Comparison of ENCODE assay signal across 30 cellular contexts in the genomic region with DNA sequence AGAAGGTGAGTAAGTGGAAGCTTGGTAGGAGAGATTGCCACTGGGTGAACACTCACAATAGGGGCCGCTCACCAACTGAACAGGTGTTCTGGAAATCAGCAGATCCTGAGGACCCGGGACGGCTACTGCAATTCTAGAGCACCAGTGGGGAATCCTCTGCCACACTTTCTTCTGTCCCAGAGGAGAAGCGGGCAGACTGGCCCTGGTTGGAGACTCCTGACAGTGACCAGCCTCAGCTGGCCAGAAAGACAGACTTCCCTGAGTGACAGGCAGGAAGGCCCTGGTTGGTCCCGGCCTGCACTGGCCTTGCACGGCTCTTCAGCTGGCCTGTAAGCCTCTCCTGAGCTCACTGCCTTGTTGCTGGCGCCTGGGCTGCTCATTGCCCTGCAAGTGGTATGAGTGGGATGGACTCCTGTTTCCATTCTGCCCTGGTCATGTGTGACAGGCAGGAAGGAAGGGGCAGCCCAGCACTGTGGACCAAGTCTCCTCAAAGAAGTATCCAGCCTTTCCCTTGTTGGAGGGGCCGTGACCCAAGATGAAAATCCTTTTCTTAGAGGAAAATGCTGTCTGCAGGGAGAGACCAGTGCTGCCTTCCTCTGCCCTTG. TPM values are rescaled to one million over a fixed set of nuclear protein-coding genes. Genes with fewer than 3 reads are reported as not detected.
DNase-seq lines count a peak whose midpoint lies in the region; ATAC-seq, FAIRE-seq and TF ChIP-seq lines count a peak whose summit lies in the region.
"Had no signal": no experiment of that assay in that cellular context is flagged by ENCODE, and none has a peak within 500 bp of the region (broad histone marks: within the 10 kb centered on the region; RNA-seq: fewer than 3 reads in every experiment).

No MANE protein-coding gene starts in this region.

- no peak overlapping the region for H2BK15ac ChIP-seq in H1 (ENCODE audit: low read length)

- H3K27me3 Mint-ChIP-seq in CD8-positive, alpha-beta T cell (ENCODE audit: low read depth): no peaks in the 10 kb centered on the region
- H3K27me3 Mint-ChIP-seq in osteocyte (ENCODE audit: unreplicated experiment) (no peaks in the 10 kb centered on the region), GM23338 (ENCODE audit: insufficient read depth, low read depth, poor library complexity) (peaks cover 5% of the 10 kb centered on the region)
- H3K27me3 Mint-ChIP-seq: dendritic cell treated with granulocyte-macrophage colony-stimulating factor and Interleukin-4, amounts not matched to agents 40 ng/mL and 50 ng/mL, for 4 days had no signal

- CTCF ChIA-PET in CD8-positive, alpha-beta T cell (lab: Charles Lee): interaction anchor here (0.7 to 1.7 kb wide), 3 partner anchors 32 to 159 kb away, joined by 3 to 4 read pairs (median 4); no protein-coding TSS in a partner anchor
- CTCF ChIA-PET in H1 (lab: Charles Lee; ENCODE audit: partially characterized antibody): interaction anchor here (0.8 to 1.8 kb wide), 7 partner anchors 8 to 159 kb away, joined by 3 to 5 read pairs (median 3); no protein-coding TSS in a partner anchor

- H3K9me3 Mint-ChIP-seq in CD8-positive, alpha-beta T cell: no peaks in the 10 kb centered on the region
- H3K9me3 Mint-ChIP-seq in osteocyte (ENCODE audit: unreplicated experiment): no peaks in the 10 kb centered on the region
- no peaks in the 10 kb centered on the region for H3K9me3 Mint-ChIP-seq in GM23338
- H3K9me3 Mint-ChIP-seq: dendritic cell treated with granulocyte-macrophage colony-stimulating factor and Interleukin-4, amounts not matched to agents 40 ng/mL and 50 ng/mL, for 4 days; HFFc6; nephron; stimulated activated effector memory CD8-positive, alpha-beta T cell treated with anti-CD3 and anti-CD28 coated beads, Interleukin-12 subunit alpha, Interleukin-12 subunit beta, amount 100 ng/mL, for 72 hours had no signal

- H3K14ac ChIP-seq in H1 (ENCODE audit: insufficient read length): no peak overlapping the region

- H3K4me2 ChIP-seq in BLaER1: peak overlapping the region; percentile 65
- H3K4me2 ChIP-seq in H1 (ENCODE audit: insufficient read depth in 1 of 2, low read depth in 2 of 2, low read length in 2 of 2): no peak overlapping the region
- no peak overlapping the region for H3K4me2 ChIP-seq in GM23338
- H3K4me2 ChIP-seq: hepatocyte had no signal

- H3K4me3 ChIP-seq in BLaER1 (no peak overlapping the region), H1 (ENCODE audit: extremely low read depth in 1 of 4, insufficient read depth in 2 of 4, low read depth in 3 of 4, low read length in 4 of 4) (no peak overlapping the region), GM23338 (no peak overlapping the region), tibial artery (no peak overlapping the region)
- H3K4me3 ChIP-seq in CD8-positive, alpha-beta T cell (ENCODE audit: low read depth, low read length): no peak overlapping the region
- H3K4me3 ChIP-seq: gastrocnemius medialis, hepatocyte, pancreas, right atrium auricular region, uterus had no signal

- no peak overlapping the region for H2BK120ac ChIP-seq in H1 (replicated peaks; ENCODE audit: low read depth, low read length)

- H3K36me3 Mint-ChIP-seq in CD8-positive, alpha-beta T cell: peaks cover 33% of the 10 kb centered on the region
- H3K36me3 Mint-ChIP-seq in osteocyte (ENCODE audit: unreplicated experiment): peaks cover 11% of the 10 kb centered on the region
- H3K36me3 Mint-ChIP-seq in GM23338 (ENCODE audit: low read depth): no peaks in the 10 kb centered on the region
- H3K36me3 Mint-ChIP-seq: stimulated activated effector memory CD8-positive, alpha-beta T cell treated with anti-CD3 and anti-CD28 coated beads, Interleukin-12 subunit alpha, Interleukin-12 subunit beta, amount 100 ng/mL, for 72 hours had no signal

- TF ChIP-seq RAD21 in H1 (IDR thresholded peaks at IDR 0.05 in 1 of 2, conservative IDR thresholded peaks at IDR 0.05 in 1 of 2; ENCODE audit: low read depth in 2 of 2, low read length in 2 of 2): no peak

- H4K20me1 ChIP-seq in BLaER1: peaks cover 4% of the 10 kb centered on the region; the same call in 1 of the 2 replicates
- H4K20me1 ChIP-seq in H1 (replicated peaks in 1 of 2; ENCODE audit: control insufficient read depth in 1 of 2, insufficient read depth in 2 of 2, low read length in 2 of 2): peaks cover 0 to 2% of the 10 kb centered on the region in 2 experiments
- no peaks in the 10 kb centered on the region; the same call in 1 of the 2 replicates for H4K20me1 ChIP-seq in GM23338 (replicated peaks; ENCODE audit: insufficient read depth)

- peaks cover 18% of the 10 kb centered on the region for H3K27me3 ChIP-seq in BLaER1
- no peaks in the 10 kb centered on the region for H3K27me3 ChIP-seq in CD8-positive, alpha-beta T cell (ENCODE audit: insufficient read depth, low read length)
- no peaks in the 10 kb centered on the region for H3K27me3 ChIP-seq in H1 (replicated peaks in 1 of 4; ENCODE audit: control insufficient read depth in 3 of 4, extremely low read depth in 1 of 4, insufficient read depth in 3 of 4, low read length in 3 of 4)
- no peaks in the 10 kb centered on the region for H3K27me3 ChIP-seq in GM23338 (ENCODE audit: insufficient read depth)
- no peaks in the 10 kb centered on the region for H3K27me3 ChIP-seq in tibial artery
- H3K27me3 ChIP-seq: gastrocnemius medialis, hepatocyte, pancreas, right atrium auricular region, uterus had no signal

- H3K79me2 ChIP-seq in H1 (ENCODE audit: control insufficient read depth in 1 of 2, insufficient read depth in 2 of 2, low read length in 2 of 2) (no peaks in the 10 kb centered on the region), GM23338 (replicated peaks; ENCODE audit: insufficient read depth) (no peaks in the 10 kb centered on the region)
- H3K79me2 ChIP-seq: hepatocyte had no signal

- peak in 1 of 7 experiments; percentile 44 for DNase-seq in CD8-positive, alpha-beta T cell
- DNase-seq in H1 (ENCODE audit: low read depth in 1 of 2, low spot score in 2 of 2): peak in 1 of 2 experiments; percentile 43
- DNase-seq in osteocyte (ENCODE audit: extremely low spot score, unreplicated experiment): peak; percentile 62
- DNase-seq in cerebellum (ENCODE audit: low spot score): no peak
- DNase-seq in GM23338 (ENCODE audit: low spot score): no peak
- DNase-seq in tibial artery: no peak
- no peak for DNase-seq in cerebellar nuclear complex (lab: John Stamatoyannopoulos, UW)
- DNase-seq: activated naive CD4-positive, alpha-beta T cell treated with anti-CD3 and anti-CD28 coated beads, Interleukin-2, amount 50 U/mL, for 16 hours; C1 segment of cervical spinal cord; Calu3; DND-41; gastrocnemius medialis; HFFc6; Kasumi-1; NCI-H1436 treated with DMSO at 0.1 percent for 48 hours; NCI-H2107; NCI-H446; pancreas; stimulated activated CD4-positive, alpha-beta T cell treated with anti-CD3 and anti-CD28 coated beads, Interleukin-4, amount 100 ng/mL, for 1 hour had no signal

- no peak overlapping the region for H3K56ac ChIP-seq in H1 (replicated peaks; ENCODE audit: insufficient read length, low read depth, low read length)

- H2BK20ac ChIP-seq in H1 (ENCODE audit: low read length): no peak overlapping the region

- H4K8ac ChIP-seq in H1 (ENCODE audit: extremely low read depth, insufficient read depth, low read length): peak overlapping the region; percentile 62; the same call in 1 of the 2 replicates

- H3K9me2 ChIP-seq in GM23338 (ENCODE audit: insufficient read depth): no peaks in the 10 kb centered on the region

- H3K27ac ChIP-seq in BLaER1 (no peak overlapping the region), H1 (ENCODE audit: low read depth, low read length) (no peak overlapping the region), GM23338 (ENCODE audit: low read depth) (no peak overlapping the region), tibial artery (no peak overlapping the region)
- H3K27ac ChIP-seq in CD8-positive, alpha-beta T cell (ENCODE audit: low read depth, low read length): no peak overlapping the region
- H3K27ac ChIP-seq: hepatocyte, HL-60, pancreas, right atrium auricular region, RWPE1 had no signal

- no peaks in the 10 kb centered on the region for H3K9me3 ChIP-seq in BLaER1
- no peaks in the 10 kb centered on the region for H3K9me3 ChIP-seq in CD8-positive, alpha-beta T cell (ENCODE audit: low read length)
- H3K9me3 ChIP-seq in H1 (ENCODE audit: insufficient read depth in 2 of 2, low read depth in 1 of 2, low read length in 1 of 2): no peaks in the 10 kb centered on the region
- H3K9me3 ChIP-seq in tibial artery: no peaks in the 10 kb centered on the region
- H3K9me3 ChIP-seq: gastrocnemius medialis, pancreas, right atrium auricular region, uterus had no signal

- TF ChIP-seq POLR2A in H1 (IDR thresholded peaks at IDR 0.05; ENCODE audit: control extremely low read depth in 1 of 2, low read depth in 2 of 2, low read length in 2 of 2): no peak

- peak overlapping the region; percentile 45 for H3K27ac Mint-ChIP-seq in CD8-positive, alpha-beta T cell
- H3K27ac Mint-ChIP-seq in osteocyte (ENCODE audit: unreplicated experiment) (no peak overlapping the region), GM23338 (no peak overlapping the region)
- H3K27ac Mint-ChIP-seq: dendritic cell treated with granulocyte-macrophage colony-stimulating factor and Interleukin-4, amounts not matched to agents 40 ng/mL and 50 ng/mL, for 4 days; HFFc6; stimulated activated effector memory CD8-positive, alpha-beta T cell treated with anti-CD3 and anti-CD28 coated beads, Interleukin-12 subunit alpha, Interleukin-12 subunit beta, amount 100 ng/mL, for 72 hours had no signal

- no peaks in the 10 kb centered on the region for H3F3A ChIP-seq in GM23338 (replicated peaks; ENCODE audit: low read depth)

- FAIRE-seq in H1 (lab: Jason Lieb, UNC): no peak
- FAIRE-seq: endometrium, GM18507, pancreas had no signal

- H3K4ac ChIP-seq in H1 (replicated peaks; ENCODE audit: insufficient read length, low read depth, low read length): no peak overlapping the region

- H3K4me1 Mint-ChIP-seq in CD8-positive, alpha-beta T cell (ENCODE audit: low read depth): peaks cover 63% of the 10 kb centered on the region
- peaks cover 5% of the 10 kb centered on the region for H3K4me1 Mint-ChIP-seq in osteocyte (ENCODE audit: unreplicated experiment)
- no peaks in the 10 kb centered on the region for H3K4me1 Mint-ChIP-seq in GM23338

- H3K4me3 Mint-ChIP-seq in CD8-positive, alpha-beta T cell: no peak overlapping the region
- H3K4me3 Mint-ChIP-seq in osteocyte (ENCODE audit: unreplicated experiment): no peak overlapping the region
- H3K4me3 Mint-ChIP-seq in GM23338: no peak overlapping the region
- H3K4me3 Mint-ChIP-seq: dendritic cell treated with granulocyte-macrophage colony-stimulating factor and Interleukin-4, amounts not matched to agents 40 ng/mL and 50 ng/mL, for 4 days; HFFc6; nephron; stimulated activated effector memory CD8-positive, alpha-beta T cell treated with anti-CD3 and anti-CD28 coated beads, Interleukin-12 subunit alpha, Interleukin-12 subunit beta, amount 100 ng/mL, for 72 hours had no signal

- no peak overlapping the region for H2AK5ac ChIP-seq in H1 (ENCODE audit: low read depth, low read length)

- WGBS in H1 (ENCODE audit: extremely low coverage in 1 of 2, insufficient coverage in 1 of 2, insufficient read length in 1 of 2, insufficient replicate concordance in 2 of 2, low coverage in 1 of 2, low lambda C conversion rate in 2 of 2, missing lambda C conversion rate in 1 of 2), 2 experiments: 87% methylated on average over 7 of the region's 8 CpGs; no CpG with 5 or more reads in 1 of the 2 experiments

- H4K91ac ChIP-seq in H1 (replicated peaks; ENCODE audit: insufficient read length, low read length): no peak overlapping the region

- H3K23me2 ChIP-seq in H1 (ENCODE audit: low read depth, low read length): no peaks in the 10 kb centered on the region

- intact Hi-C loops in CD8-positive, alpha-beta T cell (cut with DNase I, micrococcal nuclease): no loop called here
- intact Hi-C loops in tibial artery (cut with DNase I; ENCODE audit: low total_unique reads): no loop called here

- no peak for ATAC-seq in CD8-positive, alpha-beta T cell
- no peak for ATAC-seq in GM23338
- ATAC-seq: stimulated activated effector memory CD8-positive, alpha-beta T cell treated with anti-CD3 and anti-CD28 coated beads, Interleukin-12 subunit alpha, Interleukin-12 subunit beta, amount 100 ng/mL, for 72 hours had no signal

- no peaks in the 10 kb centered on the region for H3K36me3 ChIP-seq in BLaER1
- peaks cover 12% of the 10 kb centered on the region for H3K36me3 ChIP-seq in CD8-positive, alpha-beta T cell (ENCODE audit: insufficient read depth, low read length)
- H3K36me3 ChIP-seq in H1 (ENCODE audit: control insufficient read depth in 2 of 4, insufficient read depth in 4 of 4, low read length in 3 of 4): no peaks in the 10 kb centered on the region
- no peaks in the 10 kb centered on the region for H3K36me3 ChIP-seq in GM23338 (ENCODE audit: insufficient read depth)
- H3K36me3 ChIP-seq in tibial artery: no peaks in the 10 kb centered on the region
- H3K36me3 ChIP-seq: gastrocnemius medialis, pancreas, right atrium auricular region, uterus had no signal

- H2AFZ ChIP-seq in H1 (ENCODE audit: low read length) (no peak overlapping the region), GM23338 (no peak overlapping the region)
- H2AFZ ChIP-seq: hepatocyte had no signal

- H3K18ac ChIP-seq in H1 (ENCODE audit: extremely low read depth, low read length): no peak overlapping the region

- H3K4me1 ChIP-seq in BLaER1: peaks cover 52% of the 10 kb centered on the region
- H3K4me1 ChIP-seq in CD8-positive, alpha-beta T cell (ENCODE audit: insufficient read depth, low read length): peaks cover 26% of the 10 kb centered on the region
- no peaks in the 10 kb centered on the region for H3K4me1 ChIP-seq in H1 (replicated peaks in 1 of 4; ENCODE audit: control insufficient read depth in 3 of 4, insufficient read depth in 4 of 4, low read length in 3 of 4)
- no peaks in the 10 kb centered on the region for H3K4me1 ChIP-seq in GM23338 (ENCODE audit: insufficient read depth)
- peaks cover 0 to 13% (median 7%) of the 10 kb centered on the region in 4 donors for H3K4me1 ChIP-seq in tibial artery
- H3K4me1 ChIP-seq: pancreas had no signal

- no peak for TF ChIP-seq CTCF in CD8-positive, alpha-beta T cell (IDR thresholded peaks at IDR 0.05)
- no peak for TF ChIP-seq CTCF in H1 (IDR thresholded peaks at IDR 0.05; ENCODE audit: control extremely low read depth in 1 of 3, insufficient read depth in 1 of 3, low read depth in 1 of 3, low read length in 3 of 3)
- TF ChIP-seq CTCF in osteocyte (IDR thresholded peaks at IDR 0.05): no peak
- TF ChIP-seq CTCF in GM23338 (conservative IDR thresholded peaks at IDR 0.05; ENCODE audit: low read depth in 2 of 2): no peak
- TF ChIP-seq CTCF in tibial artery (IDR thresholded peaks at IDR 0.05): no peak

- H4K5ac ChIP-seq in H1 (ENCODE audit: insufficient read length, low read depth, low read length): no peak overlapping the region

- POLR2A ChIA-PET in CD8-positive, alpha-beta T cell (lab: Charles Lee): no interaction called here
- POLR2A ChIA-PET in H1 (lab: Charles Lee; ENCODE audit: partially characterized antibody): no interaction called here

- H3K9ac ChIP-seq in BLaER1 (no peak overlapping the region), H1 (replicated peaks in 1 of 4; ENCODE audit: extremely low read depth in 1 of 4, low read depth in 3 of 4, low read length in 3 of 4) (no peak overlapping the region)

- no peak overlapping the region for H2BK5ac ChIP-seq in H1 (ENCODE audit: low read depth, low read length)

- H3K23ac ChIP-seq in H1 (ENCODE audit: insufficient read length): no peak overlapping the region

- peaks cover 6% of the 10 kb centered on the region; the same call in 1 of the 2 replicates for H3K79me1 ChIP-seq in H1 (ENCODE audit: low read depth, low read length)

- 0 out of 2 replicates have a peak overlapping the region, but pooled peaks have one; percentile 17 for H2BK12ac ChIP-seq in H1 (ENCODE audit: low read depth, low read length)

- no peak for TF ChIP-seq EP300 in H1 (IDR thresholded peaks at IDR 0.05; ENCODE audit: borderline replicate concordance in 1 of 2, low read depth in 2 of 2, low read length in 2 of 2)

RNA-seq across cellular contexts. Expression of a gene that starts 34.5 kb away (rescaled TPM):
- 10 to 100 TPM; 24.6 to 25.7 TPM for total RNA-seq in CD8-positive, alpha-beta T cell
- total RNA-seq in H1 (2021; fragmentation: NEBNext Ultra II Directional; extraction: Animal tissue kit (Norgen Biotek cat#: 25700)): 7.7 and 7.8 TPM in 2 replicates
- polyA plus RNA-seq in H1 (2011; rRNA removed) (14.4 and 15.2 TPM in 2 replicates), GM23338 (2016; fragmentation: Nextera tagmentation; extraction: Ambion mirVana) (5.4 and 5.9 TPM in 2 replicates)
- 8.9 TPM for polyA plus RNA-seq in H1 (2011; cell fraction: cytosol; rRNA removed)
- polyA plus RNA-seq in H1 (2011; cell fraction: nucleus; rRNA removed): 14.7 TPM
- polyA plus RNA-seq in H1 (2012, experiment 1 of 2): 8.3 to 9.9 TPM (median 8.7 TPM) in 4 replicates
- polyA plus RNA-seq in H1 (2012, experiment 2 of 2): 6.4 TPM
- 5.7 TPM for polyA plus RNA-seq in H1 (2013, experiment 1 of 2)
- polyA plus RNA-seq in H1 (2013, experiment 2 of 2): 7.0 TPM
- polyA minus RNA-seq in H1 (2011; rRNA and poly(A)+ RNA removed): 7.1 and 9.0 TPM in 2 replicates
- 4.8 TPM for polyA minus RNA-seq in H1 (2011; cell fraction: cytosol; rRNA and poly(A)+ RNA removed)
- 6.1 TPM for polyA minus RNA-seq in H1 (2011; cell fraction: nucleus; rRNA and poly(A)+ RNA removed)
- total RNA-seq in osteocyte (64.7 and 73.3 TPM in 2 replicates), cerebellum (14.7 TPM)
- 11.6 and 13.6 TPM in 2 replicates for total RNA-seq in GM23338 (2014; rRNA removed; shearing (Covaris generic))
